In the genomic region with DNA sequence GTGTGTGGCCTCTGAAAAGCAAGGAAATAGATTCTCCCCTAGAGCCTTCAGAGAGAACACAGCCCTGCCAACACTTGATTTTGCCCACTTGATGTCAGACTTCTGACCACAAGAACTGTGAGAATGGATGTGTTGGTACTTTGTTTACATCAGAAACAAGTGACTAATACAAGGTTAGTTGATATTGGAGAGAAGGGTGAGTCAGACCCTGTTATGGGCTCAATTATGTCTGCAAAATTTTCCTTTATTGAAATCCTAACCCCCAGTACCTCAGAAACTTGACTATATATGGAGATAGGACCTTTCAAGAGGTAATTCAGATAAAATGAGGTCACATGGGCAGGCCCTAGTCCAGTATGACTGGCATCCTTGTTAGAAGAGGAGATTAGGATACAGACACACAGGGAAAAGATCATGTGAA, we compare ENCODE assay signal across 12 cellular contexts.
DNase-seq lines count a peak whose midpoint lies in the region; TF ChIP-seq lines count a peak whose summit lies in the region.
"Had no signal": no experiment of that assay in that cellular context is flagged by ENCODE, and none has a peak within 500 bp of the region (broad histone marks: within the 10 kb centered on the region; RNA-seq: fewer than 3 reads in every experiment).

No MANE protein-coding gene starts in this region.

- no peaks in the 10 kb centered on the region for H3K27me3 ChIP-seq in HAP-1 (ENCODE audit: low read depth)
- H3K27me3 ChIP-seq: esophagus squamous epithelium had no signal

- H3K4me3 ChIP-seq in retinal pigment epithelial cell (ENCODE audit: low read length) (no peak overlapping the region), HAP-1 (no peak overlapping the region)
- H3K4me3 ChIP-seq: esophagus squamous epithelium had no signal

- in situ Hi-C loops in HAP-1 (cut with MboI; ENCODE audit: low sequenced_read_pairs) = no loop called here

- DNase-seq in DMS79 (lab: John Stamatoyannopoulos, UW) (peak; percentile 1), DMS79 treated with DMSO at 0.1 percent for 48 hours (lab: John Stamatoyannopoulos, UW) (no peak), RPMI7951 (ENCODE audit: low read depth) (peak; percentile 94), epithelial cell of prostate (ENCODE audit: low read depth, low spot score) (peak; percentile 91), retinal pigment epithelial cell (ENCODE audit: low read depth) (peak; percentile 78), UCSD-AML1 (lab: John Stamatoyannopoulos, UW; ENCODE audit: unreplicated experiment) (no peak), HAP-1 (ENCODE audit: low spot score in 2 of 2) (no peak)
- DNase-seq in activated naive CD4-positive, alpha-beta T cell treated with anti-CD3 and anti-CD28 coated beads, Interleukin-2, amount 50 U/mL, for 16 hours = no peak
- DNase-seq: esophagus squamous epithelium, HCEC 1CT, NCI-H526 had no signal

- peak overlapping the region; percentile 65 for H3K27ac ChIP-seq in epithelial cell of prostate
- H3K27ac ChIP-seq: 22Rv1, esophagus squamous epithelium had no signal

- H3K4me1 ChIP-seq in HAP-1 = no peaks in the 10 kb centered on the region
- H3K4me1 ChIP-seq: esophagus squamous epithelium had no signal

- no peaks in the 10 kb centered on the region for H3K9me3 ChIP-seq in HAP-1
- H3K9me3 ChIP-seq: esophagus squamous epithelium had no signal

- H3K36me3 ChIP-seq in HAP-1 (replicated peaks) = no peaks in the 10 kb centered on the region
- H3K36me3 ChIP-seq: esophagus squamous epithelium had no signal

- TF ChIP-seq CTCF in retinal pigment epithelial cell (conservative IDR thresholded peaks at IDR 0.05; ENCODE audit: low read depth, low read length) = no peak

Comparison
In these comparisons a context has a peak if more than half of its experiments do, and no peak if none do; other contexts are left out.
1. DNase-seq: peak in DMS79 (single experiment), RPMI7951 (single experiment), epithelial cell of prostate (single experiment) and retinal pigment epithelial cell (single experiment); none in DMS79 treated with DMSO at 0.1 percent for 48 hours (single experiment), activated naive CD4-positive, alpha-beta T cell treated with anti-CD3 and anti-CD28 coated beads, Interleukin-2, amount 50 U/mL, for 16 hours (single experiment), UCSD-AML1 (single experiment) and HAP-1 (0 of 2).